In genomic region chr15:29259233-29259632, GRCh38 we compare ENCODE assay signal across 14 cellular contexts.
DNase-seq lines count a peak whose midpoint lies in the region; ATAC-seq and TF ChIP-seq lines count a peak whose summit lies in the region.
"Had no signal": no experiment of that assay in that cellular context is flagged by ENCODE, and none has a peak within 500 bp of the region (broad histone marks: within the 10 kb centered on the region; RNA-seq: fewer than 3 reads in every experiment).

No MANE protein-coding gene starts in this region.

- no peaks in the 10 kb centered on the region for H4K20me1 ChIP-seq in MM.1S (ENCODE audit: insufficient read depth, low read length)

- peak; percentile 10 for DNase-seq in ACHN
- peak; percentile 11 for DNase-seq in HCEC 1CT
- DNase-seq in RWPE2 (ENCODE audit: low spot score), result no peak
- no peak for DNase-seq in epithelial cell of esophagus (ENCODE audit: low read depth)
- no peak for DNase-seq in MM.1S
- DNase-seq in stimulated activated naive CD4-positive, alpha-beta T cell (lab: John Stamatoyannopoulos, UW), result no peak
- no peak for DNase-seq in NCI-H187 treated with DMSO at 0.1 percent for 48 hours (lab: John Stamatoyannopoulos, UW)
- DNase-seq: CD4-positive, alpha-beta memory T cell; DMS79 treated with DMSO at 0.1 percent for 48 hours; NCI-H1092; NCI-H1694; NCI-H345; NCI-H69 had no signal

- H3K27me3 ChIP-seq in RWPE2 (ENCODE audit: insufficient read depth, poor library complexity, severe bottlenecking), result no peaks in the 10 kb centered on the region
- no peaks in the 10 kb centered on the region for H3K27me3 ChIP-seq in MM.1S (replicated peaks; ENCODE audit: insufficient read depth, low read length)

- no peak overlapping the region for H2AFZ ChIP-seq in MM.1S (ENCODE audit: low read length)

- H3F3A ChIP-seq in MM.1S (ENCODE audit: insufficient read depth, low read length), result no peaks in the 10 kb centered on the region

- H3K9me3 ChIP-seq in RWPE2 (ENCODE audit: severe bottlenecking) (no peaks in the 10 kb centered on the region), MM.1S (replicated peaks; ENCODE audit: insufficient read depth, low read length) (no peaks in the 10 kb centered on the region)

- no peaks in the 10 kb centered on the region for H3K4me1 ChIP-seq in RWPE2 (ENCODE audit: insufficient read depth, poor library complexity, severe bottlenecking)
- H3K4me1 ChIP-seq in MM.1S (ENCODE audit: low read length), result no peaks in the 10 kb centered on the region

- no peaks in the 10 kb centered on the region for H3K36me3 ChIP-seq in RWPE2 (ENCODE audit: low read depth)
- no peaks in the 10 kb centered on the region for H3K36me3 ChIP-seq in MM.1S (replicated peaks; ENCODE audit: insufficient read depth, low read length)

- H3K4me3 ChIP-seq in RWPE2 (ENCODE audit: severe bottlenecking) (no peak overlapping the region), epithelial cell of esophagus (ENCODE audit: low read length) (no peak overlapping the region), MM.1S (ENCODE audit: low read length) (no peak overlapping the region)

- in situ Hi-C loops in ACHN (cut with HindIII; ENCODE audit: low pct_ligation_motif_present, low pct_unique_long_range_greater_than_20kb, low sequenced_read_pairs), result no loop called here

- H3K27ac ChIP-seq in RWPE2 (ENCODE audit: poor library complexity, severe bottlenecking) (no peak overlapping the region), MM.1S (ENCODE audit: low read length) (no peak overlapping the region)

- H3K9me2 ChIP-seq in MM.1S (replicated peaks; ENCODE audit: insufficient read depth, low read length), result no peaks in the 10 kb centered on the region

- H3K79me2 ChIP-seq in MM.1S (ENCODE audit: low read length), result no peaks in the 10 kb centered on the region

- H3K9ac ChIP-seq in MM.1S (ENCODE audit: low read length), result no peak overlapping the region

- peak; percentile 4 for TF ChIP-seq CTCF in RWPE2 (IDR thresholded peaks at IDR 0.05; ENCODE audit: poor library complexity, severe bottlenecking)
- peak; percentile 3 for TF ChIP-seq CTCF in epithelial cell of esophagus (IDR thresholded peaks at IDR 0.05; ENCODE audit: insufficient read depth, low read depth, low read length, missing control alignments)
- TF ChIP-seq CTCF in MM.1S (IDR thresholded peaks at IDR 0.05; ENCODE audit: low read length), result no peak

- H3K4me2 ChIP-seq in MM.1S (ENCODE audit: low read depth, low read length), result no peak overlapping the region

- ATAC-seq in RWPE2 (ENCODE audit: low read depth) (peak; percentile 38; the same call in 2 of the 3 replicates), HG03565 (IDR thresholded peaks at IDR 0.05; ENCODE audit: unreplicated experiment) (no peak)

Comparison
In these comparisons a context has a peak if more than half of its experiments do, and no peak if none do; other contexts are left out.
1. DNase-seq: peak in ACHN (single experiment) and HCEC 1CT (single experiment); none in RWPE2 (single experiment), epithelial cell of esophagus (single experiment), MM.1S (single experiment), stimulated activated naive CD4-positive, alpha-beta T cell (0 of 6) and NCI-H187 treated with DMSO at 0.1 percent for 48 hours (single experiment).